In genomic region chr10:9911488-9911887, GRCh38 we compare ENCODE assay signal across 1 cellular context.
TF ChIP-seq lines count a peak whose summit lies in the region.

No MANE protein-coding gene starts in this region.

TF ChIP-seq in GM23338, 12 proteins besides CTCF, POLR2A, EP300 and RAD21 (continued from another document):
- TF ChIP-seq, protein P1, sequence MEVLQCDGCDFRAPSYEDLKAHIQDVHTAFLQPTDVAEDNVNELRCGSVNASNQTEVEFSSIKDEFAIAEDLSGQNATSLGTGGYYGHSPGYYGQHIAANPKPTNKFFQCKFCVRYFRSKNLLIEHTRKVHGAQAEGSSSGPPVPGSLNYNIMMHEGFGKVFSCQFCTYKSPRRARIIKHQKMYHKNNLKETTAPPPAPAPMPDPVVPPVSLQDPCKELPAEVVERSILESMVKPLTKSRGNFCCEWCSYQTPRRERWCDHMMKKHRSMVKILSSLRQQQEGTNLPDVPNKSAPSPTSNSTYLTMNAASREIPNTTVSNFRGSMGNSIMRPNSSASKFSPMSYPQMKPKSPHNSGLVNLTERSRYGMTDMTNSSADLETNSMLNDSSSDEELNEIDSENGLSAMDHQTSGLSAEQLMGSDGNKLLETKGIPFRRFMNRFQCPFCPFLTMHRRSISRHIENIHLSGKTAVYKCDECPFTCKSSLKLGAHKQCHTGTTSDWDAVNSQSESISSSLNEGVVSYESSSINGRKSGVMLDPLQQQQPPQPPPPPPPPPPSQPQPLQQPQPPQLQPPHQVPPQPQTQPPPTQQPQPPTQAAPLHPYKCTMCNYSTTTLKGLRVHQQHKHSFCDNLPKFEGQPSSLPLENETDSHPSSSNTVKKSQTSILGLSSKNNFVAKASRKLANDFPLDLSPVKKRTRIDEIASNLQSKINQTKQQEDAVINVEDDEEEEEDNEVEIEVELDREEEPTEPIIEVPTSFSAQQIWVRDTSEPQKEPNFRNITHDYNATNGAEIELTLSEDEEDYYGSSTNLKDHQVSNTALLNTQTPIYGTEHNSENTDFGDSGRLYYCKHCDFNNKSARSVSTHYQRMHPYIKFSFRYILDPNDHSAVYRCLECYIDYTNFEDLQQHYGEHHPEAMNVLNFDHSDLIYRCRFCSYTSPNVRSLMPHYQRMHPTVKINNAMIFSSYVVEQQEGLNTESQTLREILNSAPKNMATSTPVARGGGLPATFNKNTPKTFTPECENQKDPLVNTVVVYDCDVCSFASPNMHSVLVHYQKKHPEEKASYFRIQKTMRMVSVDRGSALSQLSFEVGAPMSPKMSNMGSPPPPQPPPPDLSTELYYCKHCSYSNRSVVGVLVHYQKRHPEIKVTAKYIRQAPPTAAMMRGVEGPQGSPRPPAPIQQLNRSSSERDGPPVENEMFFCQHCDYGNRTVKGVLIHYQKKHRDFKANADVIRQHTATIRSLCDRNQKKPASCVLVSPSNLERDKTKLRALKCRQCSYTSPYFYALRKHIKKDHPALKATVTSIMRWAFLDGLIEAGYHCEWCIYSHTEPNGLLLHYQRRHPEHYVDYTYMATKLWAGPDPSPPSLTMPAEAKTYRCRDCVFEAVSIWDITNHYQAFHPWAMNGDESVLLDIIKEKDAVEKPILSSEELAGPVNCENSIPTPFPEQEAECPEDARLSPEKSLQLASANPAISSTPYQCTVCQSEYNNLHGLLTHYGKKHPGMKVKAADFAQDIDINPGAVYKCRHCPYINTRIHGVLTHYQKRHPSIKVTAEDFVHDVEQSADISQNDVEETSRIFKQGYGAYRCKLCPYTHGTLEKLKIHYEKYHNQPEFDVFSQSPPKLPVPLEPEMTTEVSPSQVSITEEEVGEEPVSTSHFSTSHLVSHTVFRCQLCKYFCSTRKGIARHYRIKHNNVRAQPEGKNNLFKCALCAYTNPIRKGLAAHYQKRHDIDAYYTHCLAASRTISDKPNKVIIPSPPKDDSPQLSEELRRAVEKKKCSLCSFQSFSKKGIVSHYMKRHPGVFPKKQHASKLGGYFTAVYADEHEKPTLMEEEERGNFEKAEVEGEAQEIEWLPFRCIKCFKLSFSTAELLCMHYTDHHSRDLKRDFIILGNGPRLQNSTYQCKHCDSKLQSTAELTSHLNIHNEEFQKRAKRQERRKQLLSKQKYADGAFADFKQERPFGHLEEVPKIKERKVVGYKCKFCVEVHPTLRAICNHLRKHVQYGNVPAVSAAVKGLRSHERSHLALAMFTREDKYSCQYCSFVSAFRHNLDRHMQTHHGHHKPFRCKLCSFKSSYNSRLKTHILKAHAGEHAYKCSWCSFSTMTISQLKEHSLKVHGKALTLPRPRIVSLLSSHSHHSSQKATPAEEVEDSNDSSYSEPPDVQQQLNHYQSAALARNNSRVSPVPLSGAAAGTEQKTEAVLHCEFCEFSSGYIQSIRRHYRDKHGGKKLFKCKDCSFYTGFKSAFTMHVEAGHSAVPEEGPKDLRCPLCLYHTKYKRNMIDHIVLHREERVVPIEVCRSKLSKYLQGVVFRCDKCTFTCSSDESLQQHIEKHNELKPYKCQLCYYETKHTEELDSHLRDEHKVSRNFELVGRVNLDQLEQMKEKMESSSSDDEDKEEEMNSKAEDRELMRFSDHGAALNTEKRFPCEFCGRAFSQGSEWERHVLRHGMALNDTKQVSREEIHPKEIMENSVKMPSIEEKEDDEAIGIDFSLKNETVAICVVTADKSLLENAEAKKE (CRISPR knock-in tag; IDR thresholded peaks at IDR 0.05) = no peak
- TF ChIP-seq POLR2AphosphoS5 (IDR thresholded peaks at IDR 0.05; ENCODE audit: low read depth) (no peak), CREB1 (CRISPR knock-in tag; IDR thresholded peaks at IDR 0.05; ENCODE audit: low read depth) (no peak)
